ENCODE assay signal across 17 cellular contexts in the genomic region with DNA sequence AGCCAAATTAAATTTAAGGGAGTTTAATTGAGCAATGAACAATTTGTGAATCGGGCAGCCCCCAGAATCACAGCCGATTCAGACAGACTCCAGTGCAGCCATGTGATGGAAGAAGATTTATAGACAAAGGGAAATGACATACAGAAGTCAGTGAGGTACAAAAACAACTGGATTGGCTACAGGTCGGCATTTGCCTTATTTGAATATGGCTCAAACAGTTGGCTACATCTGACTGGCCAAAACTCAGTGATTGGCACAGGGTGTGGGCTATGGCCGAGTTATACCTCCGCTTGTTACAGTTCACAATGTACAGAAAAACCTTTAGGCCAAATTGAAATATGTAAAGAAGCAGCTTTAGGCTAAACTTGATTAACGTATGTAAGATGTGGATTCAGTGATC. TPM values are rescaled to one million over a fixed set of nuclear protein-coding genes. Genes with fewer than 3 reads are reported as not detected.
DNase-seq lines count a peak whose midpoint lies in the region; ATAC-seq, FAIRE-seq and TF ChIP-seq lines count a peak whose summit lies in the region.
"Had no signal": no experiment of that assay in that cellular context is flagged by ENCODE, and none has a peak within 500 bp of the region (broad histone marks: within the 10 kb centered on the region; RNA-seq: fewer than 3 reads in every experiment).

No MANE protein-coding gene starts in this region.

- H3K14ac ChIP-seq in neuronal stem cell (ENCODE audit: low read length): no peak overlapping the region

- WGBS in GM12878 (ENCODE audit: insufficient coverage, insufficient replicate concordance, low lambda C conversion rate, missing lambda C conversion rate): 31% methylated on average over 6 of the region's 6 CpGs
- WGBS in neuronal stem cell (ENCODE audit: extremely low coverage in 2 of 2, insufficient read length in 2 of 2, insufficient replicate concordance in 1 of 2), 2 donors: no CpG with 5 or more reads among the region's 6 CpGs
- 61% methylated on average over 6 of the region's 6 CpGs for WGBS in suprapubic skin

- H3K4me3 ChIP-seq in GM12878: no peak overlapping the region
- no peak overlapping the region for H3K4me3 ChIP-seq in neuronal stem cell (ENCODE audit: low read length in 2 of 2)
- H3K4me3 ChIP-seq in suprapubic skin: no peak overlapping the region
- H3K4me3 ChIP-seq: A549 had no signal

- H2BK5ac ChIP-seq in neuronal stem cell (ENCODE audit: low read length): no peak overlapping the region

- H3K4ac ChIP-seq in neuronal stem cell (ENCODE audit: low read length): no peak overlapping the region

- no TSS peak for BruUV-seq in GM12878 (replicated peaks; lab: Mats Ljungman, UMichigan)

- CTCF ChIA-PET in GM12878 (lab: Yijun Ruan, JAX): no interaction called here

- no peaks in the 10 kb centered on the region for H4K20me1 ChIP-seq in GM12878 (ENCODE audit: control insufficient read depth, insufficient read depth)

- RAD21 ChIA-PET in GM12878 (lab: Charles Lee; ENCODE audit: unreplicated experiment): no interaction called here

- H3K4me1 ChIP-seq in GM12878 (ENCODE audit: control insufficient read depth, insufficient read depth, low read length) (peaks cover 3% of the 10 kb centered on the region), neuronal stem cell (ENCODE audit: control insufficient read depth in 2 of 2, insufficient read depth in 1 of 2, low read depth in 1 of 2, low read length in 2 of 2) (peaks cover 0 to 2% of the 10 kb centered on the region in 2 donors), suprapubic skin (no peaks in the 10 kb centered on the region)
- H3K4me1 ChIP-seq: A549, BE2C had no signal

- no peaks in the 10 kb centered on the region for H3K27me3 ChIP-seq in GM12878 (replicated peaks in 1 of 2; ENCODE audit: control insufficient read depth in 2 of 2, insufficient read depth in 2 of 2, low read length in 1 of 2)
- no peaks in the 10 kb centered on the region for H3K27me3 ChIP-seq in neuronal stem cell (ENCODE audit: control insufficient read depth in 3 of 3, insufficient read depth in 3 of 3, low read depth in 1 of 3, low read length in 3 of 3)
- no peaks in the 10 kb centered on the region for H3K27me3 ChIP-seq in suprapubic skin
- H3K27me3 ChIP-seq: BE2C had no signal

- no peak overlapping the region for H4K91ac ChIP-seq in neuronal stem cell (ENCODE audit: low read depth, low read length, poor library complexity)

- H3K79me2 ChIP-seq in GM12878 (ENCODE audit: control insufficient read depth, insufficient read depth, low read length): no peaks in the 10 kb centered on the region

- H2AFZ ChIP-seq in GM12878 (ENCODE audit: control insufficient read depth, low read depth, low read length) (no peak overlapping the region), neuronal stem cell (ENCODE audit: low read length) (peak overlapping the region; percentile 53)

- H3K18ac ChIP-seq in neuronal stem cell (ENCODE audit: low read length): no peak overlapping the region

- H3K27ac ChIP-seq in GM12878 (ENCODE audit: control insufficient read depth, insufficient read depth) (no peak overlapping the region), neuronal stem cell (replicated peaks; ENCODE audit: low read length) (no peak overlapping the region), suprapubic skin (no peak overlapping the region)
- H3K27ac ChIP-seq: A549, C4-2B, HL-60 had no signal

- H3K9me3 ChIP-seq in GM12878 (replicated peaks; ENCODE audit: control insufficient read depth, insufficient read depth, low read length): no peaks in the 10 kb centered on the region; the same call in 2 of the 3 replicates
- peaks cover 0 to 3% of the 10 kb centered on the region in 2 donors for H3K9me3 ChIP-seq in neuronal stem cell (replicated peaks in 1 of 2; ENCODE audit: control insufficient read depth in 2 of 2, insufficient read depth in 1 of 2, low read depth in 1 of 2, low read length in 2 of 2)
- no peaks in the 10 kb centered on the region for H3K9me3 ChIP-seq in suprapubic skin
- H3K9me3 ChIP-seq: A549, BE2C had no signal

- in situ Hi-C loops in GM12878 (cut with MboI): no loop called here
- in situ Hi-C loops in KBM-7 (cut with MboI; ENCODE audit: low pct_unique_long_range_greater_than_20kb, low sequenced_read_pairs): no loop called here

- no peak overlapping the region for H2BK120ac ChIP-seq in neuronal stem cell (ENCODE audit: low read depth, low read length)

- TF ChIP-seq RAD21 in Ishikawa (IDR thresholded peaks at IDR 0.05; ENCODE audit: low read depth) (no peak), GM12878 (IDR thresholded peaks at IDR 0.05; ENCODE audit: insufficient read depth, low read depth, low read length) (no peak)

- H4K8ac ChIP-seq in neuronal stem cell (ENCODE audit: low read depth, low read length): no peak overlapping the region

- H2BK15ac ChIP-seq in neuronal stem cell (ENCODE audit: low read length): no peak overlapping the region

- POLR2A ChIA-PET in GM12878 (lab: Charles Lee): no interaction called here

- no peaks in the 10 kb centered on the region for H3K79me1 ChIP-seq in neuronal stem cell (ENCODE audit: low read depth, low read length)

- no peak for FAIRE-seq in GM12878 (lab: Jason Lieb, UNC)
- FAIRE-seq: A549, G401.6, GM19239 had no signal

- peak; percentile 35 for DNase-seq in RKO (ENCODE audit: low spot score)
- no peak for DNase-seq in GM12878 (ENCODE audit: low read depth, low spot score)
- DNase-seq in neuronal stem cell (ENCODE audit: low spot score): no peak
- DNase-seq in KBM-7: no peak
- DNase-seq in NCI-H2171 (lab: John Stamatoyannopoulos, UW): no peak
- DNase-seq in suprapubic skin (ENCODE audit: low spot score in 2 of 2): no peak
- DNase-seq: BE2C; CD4-positive, alpha-beta memory T cell; DMS79; EL; HCEC 1CT had no signal

- no peak overlapping the region for H2AK5ac ChIP-seq in neuronal stem cell (ENCODE audit: low read depth, low read length)

- TF ChIP-seq POLR2A in GM12878 (IDR thresholded peaks at IDR 0.05; ENCODE audit: low read depth, low read length): no peak
- no peak for TF ChIP-seq POLR2A in suprapubic skin (IDR thresholded peaks at IDR 0.05)

- H3K36me3 ChIP-seq in GM12878 (ENCODE audit: control insufficient read depth in 2 of 2, insufficient read depth in 2 of 2, low read length in 1 of 2): no peaks in the 10 kb centered on the region
- no peaks in the 10 kb centered on the region for H3K36me3 ChIP-seq in neuronal stem cell (replicated peaks in 1 of 2; ENCODE audit: control insufficient read depth in 2 of 2, insufficient read depth in 2 of 2, low read length in 2 of 2)
- no peaks in the 10 kb centered on the region for H3K36me3 ChIP-seq in suprapubic skin
- H3K36me3 ChIP-seq: BE2C had no signal

- no peak overlapping the region for H3K23ac ChIP-seq in neuronal stem cell (ENCODE audit: low read depth, low read length, poor library complexity)

- H3K4me2 ChIP-seq in GM12878 (ENCODE audit: control insufficient read depth, insufficient read depth) (no peak overlapping the region), neuronal stem cell (ENCODE audit: insufficient read depth, low read length, poor library complexity, severe bottlenecking) (no peak overlapping the region)
- H3K4me2 ChIP-seq: A549 had no signal

- H3K9ac ChIP-seq in GM12878 (ENCODE audit: control insufficient read depth, insufficient read depth, low read length) (no peak overlapping the region), neuronal stem cell (ENCODE audit: low read depth, low read length, poor library complexity) (no peak overlapping the region)

- SMC1A ChIA-PET in GM12878 (lab: Charles Lee; ENCODE audit: uncharacterized antibody, unreplicated experiment): no interaction called here

- intact Hi-C loops in GM12878 (cut with micrococcal nuclease; ENCODE audit: unreplicated experiment): no loop called here

- ATAC-seq in GM12878: no peak
- ATAC-seq: A549 had no signal

- TF ChIP-seq EP300 in Ishikawa (IDR thresholded peaks at IDR 0.05; ENCODE audit: borderline replicate concordance) (no peak), GM12878 (IDR thresholded peaks at IDR 0.05; ENCODE audit: borderline replicate concordance in 1 of 2, control insufficient read depth in 1 of 2, low read depth in 2 of 2, low read length in 2 of 2) (no peak), suprapubic skin (IDR thresholded peaks at IDR 0.05) (no peak)

- H2BK12ac ChIP-seq in neuronal stem cell (ENCODE audit: low read length): no peak overlapping the region

- TF ChIP-seq CTCF in GM12878 (IDR thresholded peaks at IDR 0.05 in 2 of 3, conservative IDR thresholded peaks at IDR 0.05 in 1 of 3; ENCODE audit: control insufficient read depth in 2 of 3, extremely low read depth in 1 of 3, insufficient read depth in 1 of 3, low read depth in 3 of 3, low read length in 3 of 3) (no peak), suprapubic skin (IDR thresholded peaks at IDR 0.05) (no peak)

RNA-seq across cellular contexts. Expression of a gene that starts 30.8 kb away (rescaled TPM):
- total RNA-seq in GM12878 (2013; cell fraction: nucleolus; rRNA removed): 153 and 162 TPM in 2 replicates
- total RNA-seq in GM12878 (2014; rRNA removed): 255 and 283 TPM in 2 replicates
- total RNA-seq in GM12878 (2014; rRNA removed; fragmentation: Illumina TruSeq; extraction: Trizol): 241 and 253 TPM in 2 replicates
- 320 and 334 TPM in 2 replicates for total RNA-seq in GM12878 (2021)
- polyA plus RNA-seq in GM12878 (2011; ENCODE audit: low read depth): 149 TPM
- polyA plus RNA-seq in GM12878 (2011; rRNA removed): 402 and 443 TPM in 2 replicates
- 430 and 438 TPM in 2 replicates for polyA plus RNA-seq in GM12878 (2011; cell fraction: cytosol; rRNA removed)
- polyA plus RNA-seq in GM12878 (2011; cell fraction: nucleus; rRNA removed): 255 and 292 TPM in 2 replicates
- polyA plus RNA-seq in GM12878 (2012): 267 and 268 TPM in 2 replicates
- polyA plus RNA-seq in GM12878 (2014; fragmentation: Illumina TruSeq; extraction: Trizol): 162 and 253 TPM in 2 replicates
- 10 to 100 TPM in 1 of 2 experiments, 1 to 10 TPM in 1; 9.9 to 23.8 TPM for polyA plus RNA-seq in GM12878 (2014; fragmentation: Nextera tagmentation; extraction: Ambion mirVana)
- 330 and 336 TPM in 2 replicates for polyA plus RNA-seq in GM12878 (2014; rRNA removed)
- polyA plus RNA-seq in GM12878 (2016; fragmentation: Nextera tagmentation; extraction: Ambion mirVana): 100 to 1,000 TPM; 262 to 286 TPM
- 256 and 304 TPM in 2 replicates for polyA minus RNA-seq in GM12878 (2011; rRNA and poly(A)+ RNA removed)
- polyA minus RNA-seq in GM12878 (2011; cell fraction: cytosol; rRNA and poly(A)+ RNA removed): 121 and 139 TPM in 2 replicates
- 67.6 and 79.7 TPM in 2 replicates for polyA minus RNA-seq in GM12878 (2011; cell fraction: nucleus; rRNA and poly(A)+ RNA removed)
- polyA plus RNA-seq in neuronal stem cell (2013, experiment 1 of 2): 230 TPM
- polyA plus RNA-seq in neuronal stem cell (2013, experiment 2 of 2): 234 TPM
- total RNA-seq in suprapubic skin: 100 to 1,000 TPM; 201 to 289 (median 243) TPM

RNA-seq across cellular contexts. Expression of a gene that starts 59.8 kb away (rescaled TPM):
- total RNA-seq in GM12878 (2013; cell fraction: nucleolus; rRNA removed): 38.9 and 47.2 TPM in 2 replicates
- total RNA-seq in GM12878 (2014; rRNA removed) (41.0 and 42.6 TPM in 2 replicates), GM12878 (2014; rRNA removed; fragmentation: Illumina TruSeq; extraction: Trizol) (21.9 and 24.5 TPM in 2 replicates), GM12878 (2021) (55.8 and 59.4 TPM in 2 replicates), suprapubic skin (10 to 100 TPM; 12.8 to 21.5 (median 17.2) TPM)
- 18.7 TPM for polyA plus RNA-seq in GM12878 (2011; ENCODE audit: low read depth)
- polyA plus RNA-seq in GM12878 (2011; rRNA removed) (17.6 and 46.1 TPM in 2 replicates), GM12878 (2014; fragmentation: Illumina TruSeq; extraction: Trizol) (10.5 and 33.0 TPM in 2 replicates), GM12878 (2014; fragmentation: Nextera tagmentation; extraction: Ambion mirVana) (under 1 TPM; 0.71 to 0.77 TPM), GM12878 (2014; rRNA removed) (40.6 and 45.4 TPM in 2 replicates), GM12878 (2016; fragmentation: Nextera tagmentation; extraction: Ambion mirVana) (10 to 100 TPM; 15.0 to 18.1 TPM)
- 80.0 and 80.6 TPM in 2 replicates for polyA plus RNA-seq in GM12878 (2011; cell fraction: cytosol; rRNA removed)
- 95.4 and 153 TPM in 2 replicates for polyA plus RNA-seq in GM12878 (2011; cell fraction: nucleus; rRNA removed)
- polyA plus RNA-seq in GM12878 (2012): 39.3 and 42.2 TPM in 2 replicates
- polyA minus RNA-seq in GM12878 (2011; rRNA and poly(A)+ RNA removed): 49.7 and 84.6 TPM in 2 replicates
- 24.6 and 30.9 TPM in 2 replicates for polyA minus RNA-seq in GM12878 (2011; cell fraction: cytosol; rRNA and poly(A)+ RNA removed)
- 15.8 and 30.3 TPM in 2 replicates for polyA minus RNA-seq in GM12878 (2011; cell fraction: nucleus; rRNA and poly(A)+ RNA removed)
- polyA plus RNA-seq in neuronal stem cell (2013, experiment 1 of 2): 62.3 TPM
- polyA plus RNA-seq in neuronal stem cell (2013, experiment 2 of 2): 60.7 TPM
